Comparison of ENCODE assay signal across 26 cellular contexts in the genomic region with DNA sequence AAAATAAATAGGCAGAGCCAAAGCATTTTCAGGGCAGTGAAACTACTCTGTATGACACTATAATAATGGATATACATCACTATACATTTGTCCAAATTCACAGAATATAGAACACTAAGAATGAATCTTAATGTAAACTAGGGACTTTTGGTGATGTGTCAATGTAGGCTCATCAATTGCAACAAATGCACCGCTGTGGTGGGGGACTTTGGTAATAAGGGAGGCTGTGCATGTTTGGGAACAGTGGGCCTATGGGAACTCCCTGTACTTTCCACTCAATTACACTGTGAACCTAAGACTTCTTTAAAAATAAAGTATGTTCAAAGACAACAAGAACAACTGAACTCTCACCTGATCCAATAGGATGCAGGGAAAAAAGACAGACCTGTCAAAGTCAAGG.
"Had no signal": no experiment of that assay in that cellular context is flagged by ENCODE, and none has a peak within 500 bp of the region (broad histone marks: within the 10 kb centered on the region; RNA-seq: fewer than 3 reads in every experiment).

No MANE protein-coding gene starts in this region.

- H3K36me3 ChIP-seq: ascending aorta, cardiac muscle cell had no signal

- DNase-seq: activated B cell treated with CpG ODN at 0.5 μM for 24 hours; activated CD4-positive, alpha-beta memory T cell treated with anti-CD3 and anti-CD28 coated beads, Interleukin-2, amount 10 ng/mL, durations not matched to agents 7 days and 5 days; activated CD4-positive, alpha-beta T cell treated with anti-CD3 and anti-CD28 coated beads for 36 hours; activated CD4-positive, alpha-beta T cell treated with anti-CD3 and anti-CD28 coated beads for 48 hours; activated CD4-positive, alpha-beta T cell treated with anti-CD3 and anti-CD28 coated beads, Interleukin-2, amount 10 ng/mL, durations not matched to agents 7 days and 5 days; activated CD4-positive, alpha-beta T cell treated with anti-CD3 and anti-CD28 coated beads, Interleukin-2, amount 50 U/mL, for 48 hours; activated CD4-positive, CD25-positive, alpha-beta regulatory T cell treated with anti-CD3 and anti-CD28 coated beads, Interleukin-2, amount 50 U/mL, for 72 hours; activated CD8-positive, alpha-beta memory T cell treated with anti-CD3 and anti-CD28 coated beads for 24 hours; activated CD8-positive, alpha-beta memory T cell treated with anti-CD3 and anti-CD28 coated beads, Interleukin-2, amount 10 ng/mL, durations not matched to agents 7 days and 5 days; activated CD8-positive, alpha-beta memory T cell treated with anti-CD3 and anti-CD28 coated beads, Interleukin-2, amount 50 U/mL, for 48 hours; activated CD8-positive, alpha-beta T cell treated with anti-CD3 and anti-CD28 coated beads, Interleukin-2, amount 10 ng/mL, durations not matched to agents 7 days and 5 days; activated effector memory CD4-positive, alpha-beta T cell treated with Interleukin-2 at 50 U/mL for 16 hours; activated gamma-delta T cell; activated naive CD4-positive, alpha-beta T cell treated with anti-CD3 and anti-CD28 coated beads, Interleukin-2, amount 10 ng/mL, durations not matched to agents 7 days and 5 days; activated naive CD4-positive, alpha-beta T cell treated with Interleukin-2 at 50 U/mL for 16 hours; activated naive CD8-positive, alpha-beta T cell treated with anti-CD3 and anti-CD28 coated beads, Interleukin-2, amount 10 ng/mL, durations not matched to agents 7 days and 5 days; activated naive CD8-positive, alpha-beta T cell treated with anti-CD3 and anti-CD28 coated beads, Interleukin-2, amount 50 U/mL, for 24 hours; activated T-cell treated with anti-CD3 and anti-CD28 coated beads, Interleukin-2, amount 50 U/mL, for 24 hours; activated T-cell treated with anti-CD3 and anti-CD28 coated beads, Interleukin-2, amount 50 U/mL, for 48 hours; amygdala; anterior cingulate cortex; cerebellar nuclear complex; T-helper 17 cell; T-helper 9 cell had no signal

- H3K4me1 ChIP-seq: ascending aorta had no signal

- H3K27ac ChIP-seq: ascending aorta, cardiac muscle cell had no signal

- H3K9me3 ChIP-seq: ascending aorta had no signal

- H3K4me3 ChIP-seq: ascending aorta, cardiac muscle cell had no signal

- ATAC-seq: activated CD4-positive, alpha-beta T cell treated with anti-CD3 and anti-CD28 coated beads for 36 hours; activated CD8-positive, alpha-beta memory T cell treated with anti-CD3 and anti-CD28 coated beads, Interleukin-2, amount 10 ng/mL, durations not matched to agents 7 days and 5 days; activated CD8-positive, alpha-beta T cell treated with anti-CD3 and anti-CD28 coated beads, Interleukin-2, amount 10 ng/mL, durations not matched to agents 7 days and 5 days; activated naive CD8-positive, alpha-beta T cell treated with anti-CD3 and anti-CD28 coated beads, Interleukin-2, amount 50 U/mL, for 24 hours; T-helper 17 cell had no signal

- H3K27me3 ChIP-seq: ascending aorta, cardiac muscle cell had no signal
